In the genomic region with DNA sequence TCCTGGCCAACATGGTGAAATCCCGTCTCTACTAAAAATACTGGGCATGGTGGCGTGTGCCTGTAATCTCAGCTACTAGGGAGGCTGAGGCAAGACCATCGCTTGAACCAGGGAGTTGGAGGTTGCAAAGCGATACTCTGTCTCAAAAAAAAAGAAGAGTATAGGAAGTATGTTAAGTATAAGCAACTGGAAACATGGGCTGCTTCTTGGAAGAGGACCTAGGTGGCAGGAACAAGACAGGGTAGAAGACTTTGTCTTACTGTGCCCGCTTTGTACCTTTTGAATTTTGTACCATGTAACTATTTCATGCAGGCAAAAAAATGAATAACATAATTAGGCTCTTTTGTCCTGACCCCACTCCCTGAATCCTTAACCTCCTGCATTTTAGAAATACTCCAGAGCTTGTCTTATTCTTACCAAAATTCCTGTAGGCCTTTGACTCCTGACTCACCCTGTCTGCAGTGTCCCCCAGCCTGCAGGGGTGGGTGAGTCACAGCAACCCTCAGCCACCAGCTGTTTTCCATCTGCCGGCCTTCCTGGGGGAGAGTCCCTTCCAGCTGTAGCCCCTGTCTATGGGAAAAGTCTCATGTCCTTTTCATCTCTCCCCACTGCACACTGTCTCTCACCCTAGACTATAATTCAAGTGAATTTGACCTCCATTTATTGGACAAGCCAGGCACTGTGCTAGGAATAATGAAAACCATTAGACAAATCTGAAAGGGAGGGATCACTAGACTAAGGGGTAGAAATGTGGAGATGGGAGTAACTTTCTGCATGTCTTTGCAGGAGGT, we compare ENCODE assay signal across 1 cellular context.
TF ChIP-seq lines count a peak whose summit lies in the region.

No MANE protein-coding gene starts in this region.

TF ChIP-seq in SK-N-SH, 30 proteins besides CTCF, POLR2A, EP300 and RAD21 (continued from another document):
- TF ChIP-seq, protein P1, sequence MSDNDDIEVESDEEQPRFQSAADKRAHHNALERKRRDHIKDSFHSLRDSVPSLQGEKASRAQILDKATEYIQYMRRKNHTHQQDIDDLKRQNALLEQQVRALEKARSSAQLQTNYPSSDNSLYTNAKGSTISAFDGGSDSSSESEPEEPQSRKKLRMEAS (IDR thresholded peaks at IDR 0.05; ENCODE audit: low read depth), result peak; percentile 75; the same call in 1 of the 2 replicates
- TF ChIP-seq, protein P2, sequence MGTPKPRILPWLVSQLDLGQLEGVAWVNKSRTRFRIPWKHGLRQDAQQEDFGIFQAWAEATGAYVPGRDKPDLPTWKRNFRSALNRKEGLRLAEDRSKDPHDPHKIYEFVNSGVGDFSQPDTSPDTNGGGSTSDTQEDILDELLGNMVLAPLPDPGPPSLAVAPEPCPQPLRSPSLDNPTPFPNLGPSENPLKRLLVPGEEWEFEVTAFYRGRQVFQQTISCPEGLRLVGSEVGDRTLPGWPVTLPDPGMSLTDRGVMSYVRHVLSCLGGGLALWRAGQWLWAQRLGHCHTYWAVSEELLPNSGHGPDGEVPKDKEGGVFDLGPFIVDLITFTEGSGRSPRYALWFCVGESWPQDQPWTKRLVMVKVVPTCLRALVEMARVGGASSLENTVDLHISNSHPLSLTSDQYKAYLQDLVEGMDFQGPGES (IDR thresholded peaks at IDR 0.05; ENCODE audit: low read depth, low read length), result no peak
- TF ChIP-seq MEF2A (IDR thresholded peaks at IDR 0.05; ENCODE audit: borderline replicate concordance, low read depth) (peak; percentile 53; the same call in 1 of the 2 replicates), FOXJ3 (CRISPR knock-in tag; IDR thresholded peaks at IDR 0.05) (no peak), YY1 (IDR thresholded peaks at IDR 0.05; ENCODE audit: low read depth) (peak; percentile 22; the same call in 1 of the 2 replicates), RCOR1 (IDR thresholded peaks at IDR 0.05; ENCODE audit: low read length) (no peak), ELF1 (IDR thresholded peaks at IDR 0.05) (no peak; the same call in 1 of the 2 replicates), CHD2 (IDR thresholded peaks at IDR 0.05; ENCODE audit: low read length, partially characterized antibody) (no peak), POLR2AphosphoS5 (IDR thresholded peaks at IDR 0.05; ENCODE audit: low read depth, low read length) (peak; percentile 75; the same call in 1 of the 2 replicates), TCF12 (IDR thresholded peaks at IDR 0.05) (peak; percentile 99), FOSL2 (IDR thresholded peaks at IDR 0.05; ENCODE audit: borderline replicate concordance, low read depth) (peak; percentile 99), GATA2 (CRISPR knock-in tag; IDR thresholded peaks at IDR 0.05) (no peak), NFIC (IDR thresholded peaks at IDR 0.05; ENCODE audit: borderline replicate concordance) (peak; percentile 78), SMC3 (IDR thresholded peaks at IDR 0.05; ENCODE audit: low read depth, low read length) (no peak), NRF1 (IDR thresholded peaks at IDR 0.05; ENCODE audit: low read depth, low read length) (no peak), GABPA (IDR thresholded peaks at IDR 0.05; ENCODE audit: low read depth) (0 out of 2 replicates have a peak, but pooled peaks have one; percentile 28), TEAD4 (IDR thresholded peaks at IDR 0.05; ENCODE audit: borderline replicate concordance, insufficient read depth) (peak; percentile 82), RFX5 (IDR thresholded peaks at IDR 0.05; ENCODE audit: low read length) (no peak), EZH2phosphoT487 (IDR thresholded peaks at IDR 0.05; ENCODE audit: borderline replicate concordance, low read depth) (no peak)
- TF ChIP-seq, protein P3, sequence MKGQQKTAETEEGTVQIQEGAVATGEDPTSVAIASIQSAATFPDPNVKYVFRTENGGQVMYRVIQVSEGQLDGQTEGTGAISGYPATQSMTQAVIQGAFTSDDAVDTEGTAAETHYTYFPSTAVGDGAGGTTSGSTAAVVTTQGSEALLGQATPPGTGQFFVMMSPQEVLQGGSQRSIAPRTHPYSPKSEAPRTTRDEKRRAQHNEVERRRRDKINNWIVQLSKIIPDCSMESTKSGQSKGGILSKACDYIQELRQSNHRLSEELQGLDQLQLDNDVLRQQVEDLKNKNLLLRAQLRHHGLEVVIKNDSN (IDR thresholded peaks at IDR 0.05; ENCODE audit: borderline replicate concordance, low read depth), result no peak
- TF ChIP-seq, protein P4, sequence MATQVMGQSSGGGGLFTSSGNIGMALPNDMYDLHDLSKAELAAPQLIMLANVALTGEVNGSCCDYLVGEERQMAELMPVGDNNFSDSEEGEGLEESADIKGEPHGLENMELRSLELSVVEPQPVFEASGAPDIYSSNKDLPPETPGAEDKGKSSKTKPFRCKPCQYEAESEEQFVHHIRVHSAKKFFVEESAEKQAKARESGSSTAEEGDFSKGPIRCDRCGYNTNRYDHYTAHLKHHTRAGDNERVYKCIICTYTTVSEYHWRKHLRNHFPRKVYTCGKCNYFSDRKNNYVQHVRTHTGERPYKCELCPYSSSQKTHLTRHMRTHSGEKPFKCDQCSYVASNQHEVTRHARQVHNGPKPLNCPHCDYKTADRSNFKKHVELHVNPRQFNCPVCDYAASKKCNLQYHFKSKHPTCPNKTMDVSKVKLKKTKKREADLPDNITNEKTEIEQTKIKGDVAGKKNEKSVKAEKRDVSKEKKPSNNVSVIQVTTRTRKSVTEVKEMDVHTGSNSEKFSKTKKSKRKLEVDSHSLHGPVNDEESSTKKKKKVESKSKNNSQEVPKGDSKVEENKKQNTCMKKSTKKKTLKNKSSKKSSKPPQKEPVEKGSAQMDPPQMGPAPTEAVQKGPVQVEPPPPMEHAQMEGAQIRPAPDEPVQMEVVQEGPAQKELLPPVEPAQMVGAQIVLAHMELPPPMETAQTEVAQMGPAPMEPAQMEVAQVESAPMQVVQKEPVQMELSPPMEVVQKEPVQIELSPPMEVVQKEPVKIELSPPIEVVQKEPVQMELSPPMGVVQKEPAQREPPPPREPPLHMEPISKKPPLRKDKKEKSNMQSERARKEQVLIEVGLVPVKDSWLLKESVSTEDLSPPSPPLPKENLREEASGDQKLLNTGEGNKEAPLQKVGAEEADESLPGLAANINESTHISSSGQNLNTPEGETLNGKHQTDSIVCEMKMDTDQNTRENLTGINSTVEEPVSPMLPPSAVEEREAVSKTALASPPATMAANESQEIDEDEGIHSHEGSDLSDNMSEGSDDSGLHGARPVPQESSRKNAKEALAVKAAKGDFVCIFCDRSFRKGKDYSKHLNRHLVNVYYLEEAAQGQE (IDR thresholded peaks at IDR 0.05; ENCODE audit: low read depth, low read length), result peak; percentile 42; the same call in 1 of the 2 replicates
- TF ChIP-seq, protein P5, sequence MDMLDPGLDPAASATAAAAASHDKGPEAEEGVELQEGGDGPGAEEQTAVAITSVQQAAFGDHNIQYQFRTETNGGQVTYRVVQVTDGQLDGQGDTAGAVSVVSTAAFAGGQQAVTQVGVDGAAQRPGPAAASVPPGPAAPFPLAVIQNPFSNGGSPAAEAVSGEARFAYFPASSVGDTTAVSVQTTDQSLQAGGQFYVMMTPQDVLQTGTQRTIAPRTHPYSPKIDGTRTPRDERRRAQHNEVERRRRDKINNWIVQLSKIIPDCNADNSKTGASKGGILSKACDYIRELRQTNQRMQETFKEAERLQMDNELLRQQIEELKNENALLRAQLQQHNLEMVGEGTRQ (IDR thresholded peaks at IDR 0.05; ENCODE audit: borderline replicate concordance, low read depth, low read length), result no peak
